In the genomic region with DNA sequence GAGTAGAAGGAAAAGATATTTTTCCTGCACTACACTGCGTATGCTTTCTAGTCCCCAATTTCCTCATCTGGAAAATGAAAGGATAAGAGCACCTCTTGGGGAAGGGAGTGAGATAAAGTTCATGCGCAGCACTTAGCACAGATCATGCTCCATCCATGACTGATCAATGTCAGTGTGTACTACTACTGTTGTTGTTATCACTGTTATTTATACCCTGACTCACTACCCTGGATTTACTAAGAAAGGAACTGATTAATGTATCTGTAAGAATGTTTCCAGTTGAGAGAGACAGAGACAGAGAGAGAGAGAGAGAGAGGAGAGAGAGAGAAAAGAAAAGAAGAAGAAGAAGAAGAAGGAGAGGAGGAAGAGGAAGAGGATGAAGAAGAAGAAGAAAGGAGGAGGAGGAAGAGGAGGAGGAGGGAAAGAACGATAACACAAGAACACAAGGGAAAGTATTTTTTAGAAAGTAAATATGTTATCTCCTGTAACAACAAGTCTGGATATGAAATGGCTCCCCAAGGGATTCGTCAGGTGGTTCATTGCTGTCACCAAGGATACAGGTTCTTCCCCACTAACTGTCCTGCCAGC, we compare ENCODE assay signal across 26 cellular contexts.
DNase-seq lines count a peak whose midpoint lies in the region; ATAC-seq, FAIRE-seq and TF ChIP-seq lines count a peak whose summit lies in the region.
"Had no signal": no experiment of that assay in that cellular context is flagged by ENCODE, and none has a peak within 500 bp of the region (broad histone marks: within the 10 kb centered on the region; RNA-seq: fewer than 3 reads in every experiment).

No MANE protein-coding gene starts in this region.

- H3K79me2 ChIP-seq in astrocyte (ENCODE audit: insufficient read depth, low read length): no peaks in the 10 kb centered on the region

- H2AFZ ChIP-seq in IMR-90 (replicated peaks; ENCODE audit: low read length, poor library complexity) (no peak overlapping the region), astrocyte (ENCODE audit: low read depth, low read length) (no peak overlapping the region)

- no peak overlapping the region for H3K4ac ChIP-seq in IMR-90 (ENCODE audit: low read depth, low read length)

- in situ Hi-C loops in IMR-90 (cut with MboI; ENCODE audit: low sequenced_read_pairs): no loop called here

- no peak overlapping the region for H3K4me2 ChIP-seq in IMR-90 (ENCODE audit: low read depth, low read length)
- no peak overlapping the region for H3K4me2 ChIP-seq in astrocyte (ENCODE audit: low read length)

- no peaks in the 10 kb centered on the region for H3K27me3 ChIP-seq in IMR-90 (ENCODE audit: control insufficient read depth, insufficient read depth, low read length)
- peaks cover 4% of the 10 kb centered on the region for H3K27me3 ChIP-seq in astrocyte (ENCODE audit: insufficient read depth, low read length)
- H3K27me3 ChIP-seq: brain microvascular endothelial cell, gastroesophageal sphincter, neutrophil, Peyer's patch, sigmoid colon, transverse colon had no signal

- no peak overlapping the region for H3K23ac ChIP-seq in IMR-90 (ENCODE audit: low read depth, low read length)

- H3K18ac ChIP-seq in IMR-90 (ENCODE audit: low read depth, low read length): no peak overlapping the region

- H3K27me3 Mint-ChIP-seq in natural killer cell treated with Interleukin-12 subunit alpha and Interleukin-12 subunit beta and Interleukin-15 and Interleukin-18, amount 100 ng/mL, for 72 hours: peaks cover 12 to 19% of the 10 kb centered on the region in 2 donors
- H3K27me3 Mint-ChIP-seq in natural killer cell (ENCODE audit: low read depth in 2 of 2): peaks cover 12% of the 10 kb centered on the region in 2 donors
- peaks cover 24% of the 10 kb centered on the region for H3K27me3 Mint-ChIP-seq in astrocyte (ENCODE audit: low read depth, unreplicated experiment)

- no peak overlapping the region for H3K56ac ChIP-seq in IMR-90 (ENCODE audit: extremely low read depth, insufficient read depth, low read length)

- no peak overlapping the region for H3K14ac ChIP-seq in IMR-90 (replicated peaks; ENCODE audit: low read depth, low read length)

- H3K27ac Mint-ChIP-seq in natural killer cell treated with Interleukin-12 subunit alpha and Interleukin-12 subunit beta and Interleukin-15 and Interleukin-18, amount 100 ng/mL, for 72 hours: peak overlapping the region in 1 of 2 donors; percentile 16
- H3K27ac Mint-ChIP-seq in natural killer cell (no peak overlapping the region), astrocyte (ENCODE audit: unreplicated experiment) (no peak overlapping the region)
- H3K27ac Mint-ChIP-seq: progenitor cell of endocrine pancreas had no signal

- no peak for TF ChIP-seq CTCF in natural killer cell (IDR thresholded peaks at IDR 0.05)
- no peak for TF ChIP-seq CTCF in IMR-90 (conservative IDR thresholded peaks at IDR 0.05; ENCODE audit: low read depth, low read length)
- TF ChIP-seq CTCF in astrocyte (IDR thresholded peaks at IDR 0.05; ENCODE audit: insufficient read depth, low read depth, low read length): no peak
- TF ChIP-seq CTCF in mucosa of descending colon (IDR thresholded peaks at IDR 0.05): no peak

- intact Hi-C loops in natural killer cell (cut with micrococcal nuclease): no loop called here
- intact Hi-C loops in IMR-90 (cut with micrococcal nuclease): no loop called here
- intact Hi-C loops in mucosa of descending colon (cut with DNase I, micrococcal nuclease): no loop called here

- H2AK5ac ChIP-seq in IMR-90 (ENCODE audit: low read depth, low read length): no peak overlapping the region

- H3K27ac ChIP-seq in IMR-90 (ENCODE audit: insufficient read depth, low read length) (no peak overlapping the region), astrocyte (ENCODE audit: low read depth, low read length) (no peak overlapping the region)
- H3K27ac ChIP-seq: brain microvascular endothelial cell, gastroesophageal sphincter, neutrophil, Peyer's patch, sigmoid colon, transverse colon had no signal

- CTCF ChIA-PET in IMR-90 (lab: Yijun Ruan, JAX): no interaction called here

- H3K4me3 ChIP-seq in IMR-90 (ENCODE audit: insufficient read depth, low read depth, low read length) (no peak overlapping the region), astrocyte (ENCODE audit: insufficient read depth, low read depth, low read length) (no peak overlapping the region), mucosa of descending colon (no peak overlapping the region)
- H3K4me3 ChIP-seq: gastroesophageal sphincter, Peyer's patch, sigmoid colon, transverse colon had no signal

- no peak overlapping the region for H2AK9ac ChIP-seq in IMR-90 (replicated peaks; ENCODE audit: low read depth, low read length, poor library complexity)

- H2BK5ac ChIP-seq in IMR-90 (ENCODE audit: low read depth, low read length, poor library complexity, severe bottlenecking): no peak overlapping the region

- no peak for TF ChIP-seq RAD21 in IMR-90 (IDR thresholded peaks at IDR 0.05; ENCODE audit: low read length)

- H3K9me3 Mint-ChIP-seq in natural killer cell treated with Interleukin-12 subunit alpha and Interleukin-12 subunit beta and Interleukin-15 and Interleukin-18, amount 100 ng/mL, for 72 hours: no peaks in the 10 kb centered on the region
- H3K9me3 Mint-ChIP-seq in natural killer cell (no peaks in the 10 kb centered on the region), astrocyte (ENCODE audit: unreplicated experiment) (peaks cover 9% of the 10 kb centered on the region)
- H3K9me3 Mint-ChIP-seq: activated T-cell treated with anti-CD3 and anti-CD28 coated beads, Interleukin-2, amount 50 U/mL, for 4 hours; H9 had no signal

- no peaks in the 10 kb centered on the region for H3K36me3 Mint-ChIP-seq in natural killer cell treated with Interleukin-12 subunit alpha and Interleukin-12 subunit beta and Interleukin-15 and Interleukin-18, amount 100 ng/mL, for 72 hours
- no peaks in the 10 kb centered on the region for H3K36me3 Mint-ChIP-seq in natural killer cell
- H3K36me3 Mint-ChIP-seq in astrocyte (ENCODE audit: low read depth, unreplicated experiment): no peaks in the 10 kb centered on the region

- BruUV-seq in IMR-90 (replicated peaks; lab: Mats Ljungman, UMichigan): no TSS peak

- H4K91ac ChIP-seq in IMR-90 (ENCODE audit: insufficient read depth, low read depth, low read length): no peak overlapping the region

- H4K5ac ChIP-seq in IMR-90 (ENCODE audit: low read depth, low read length): no peak overlapping the region

- H3K4me1 ChIP-seq in IMR-90 (ENCODE audit: control insufficient read depth, insufficient read depth, low read length) (no peaks in the 10 kb centered on the region), astrocyte (ENCODE audit: insufficient read depth, low read length) (peaks cover 4% of the 10 kb centered on the region), mucosa of descending colon (ENCODE audit: low read depth) (no peaks in the 10 kb centered on the region)
- H3K4me1 ChIP-seq: Caco-2, gastroesophageal sphincter, Peyer's patch, sigmoid colon, transverse colon had no signal

- no peak overlapping the region for H2BK15ac ChIP-seq in IMR-90 (ENCODE audit: low read depth, low read length)

- WGBS in IMR-90 (ENCODE audit: extremely low coverage in 2 of 2, insufficient read length in 1 of 2), 2 experiments: 83% methylated on average over 1 of the region's 4 CpGs; no CpG with 5 or more reads in 1 of the 2 experiments

- no peak overlapping the region for H2BK20ac ChIP-seq in IMR-90 (ENCODE audit: low read depth, low read length)

- peaks cover 4% of the 10 kb centered on the region for H3K9me1 ChIP-seq in IMR-90 (ENCODE audit: insufficient read depth, low read length)

- H3K4me1 Mint-ChIP-seq in natural killer cell treated with Interleukin-12 subunit alpha and Interleukin-12 subunit beta and Interleukin-15 and Interleukin-18, amount 100 ng/mL, for 72 hours (ENCODE audit: low read depth in 2 of 2): peaks cover 0 to 11% of the 10 kb centered on the region in 2 donors
- no peaks in the 10 kb centered on the region for H3K4me1 Mint-ChIP-seq in natural killer cell
- H3K4me1 Mint-ChIP-seq in astrocyte (ENCODE audit: low read depth, unreplicated experiment): peaks cover 2% of the 10 kb centered on the region

- DNase-seq in natural killer cell treated with Interleukin-12 subunit alpha and Interleukin-12 subunit beta and Interleukin-15 and Interleukin-18, amount 100 ng/mL, for 72 hours (ENCODE audit: low spot score): no peak
- DNase-seq in natural killer cell: no peak
- DNase-seq in IMR-90: peak; percentile 7
- no peak for DNase-seq in astrocyte (ENCODE audit: low read depth)
- no peak for DNase-seq in T-helper 2 cell
- no peak for DNase-seq in mucosa of descending colon
- DNase-seq: activated naive CD4-positive, alpha-beta T cell treated with Interleukin-2 at 50 U/mL for 16 hours; activated T-cell treated with anti-CD3 and anti-CD28 coated beads, Interleukin-2, amount 50 U/mL, for 4 hours; amniotic stem cell; brain microvascular endothelial cell; Caco-2; DMS53; H9; Karpas-422; NCI-H2029 treated with DMSO at 0.1 percent for 48 hours; NCI-H345; Peyer's patch; SHP77; sigmoid colon; stimulated activated CD4-positive, alpha-beta T cell treated with anti-CD3 and anti-CD28 coated beads, Interleukin-4, amount 100 ng/mL, for 24 hours; T-helper 9 cell; transverse colon had no signal

- no peak overlapping the region for H2BK120ac ChIP-seq in IMR-90 (ENCODE audit: low read depth, low read length)

- no peak for TF ChIP-seq POLR2A in IMR-90 (IDR thresholded peaks at IDR 0.05; ENCODE audit: low read depth, low read length)

- H4K20me1 ChIP-seq in IMR-90 (ENCODE audit: insufficient read depth, low read length): no peaks in the 10 kb centered on the region
- H4K20me1 ChIP-seq in astrocyte (ENCODE audit: insufficient read depth, low read length): no peaks in the 10 kb centered on the region

- H3K79me1 ChIP-seq in IMR-90 (ENCODE audit: low read depth in 1 of 2, low read length in 2 of 2): no peaks in the 10 kb centered on the region

- H3K9me3 ChIP-seq in IMR-90 (ENCODE audit: control insufficient read depth, insufficient read depth, low read length) (no peaks in the 10 kb centered on the region), astrocyte (ENCODE audit: insufficient read depth, low read depth, low read length) (no peaks in the 10 kb centered on the region), mucosa of descending colon (no peaks in the 10 kb centered on the region)
- H3K9me3 ChIP-seq: Caco-2, gastroesophageal sphincter, neutrophil, Peyer's patch, sigmoid colon, transverse colon had no signal

- H4K8ac ChIP-seq in IMR-90 (ENCODE audit: low read depth in 2 of 2, low read length in 2 of 2): no peak overlapping the region

- H3K9ac ChIP-seq in IMR-90 (ENCODE audit: low read depth, low read length) (no peak overlapping the region), astrocyte (ENCODE audit: low read length) (no peak overlapping the region)

- peak overlapping the region; percentile 28 for H3K4me3 Mint-ChIP-seq in natural killer cell treated with Interleukin-12 subunit alpha and Interleukin-12 subunit beta and Interleukin-15 and Interleukin-18, amount 100 ng/mL, for 72 hours
- H3K4me3 Mint-ChIP-seq in natural killer cell (no peak overlapping the region), astrocyte (ENCODE audit: unreplicated experiment) (no peak overlapping the region)
- H3K4me3 Mint-ChIP-seq: activated T-cell treated with anti-CD3 and anti-CD28 coated beads, Interleukin-2, amount 50 U/mL, for 4 hours; H9 had no signal

- H3K36me3 ChIP-seq in IMR-90 (ENCODE audit: control insufficient read depth, insufficient read depth, low read length) (no peaks in the 10 kb centered on the region), astrocyte (ENCODE audit: insufficient read depth, low read length) (no peaks in the 10 kb centered on the region), mucosa of descending colon (ENCODE audit: low read depth) (no peaks in the 10 kb centered on the region)
- H3K36me3 ChIP-seq: brain microvascular endothelial cell, gastroesophageal sphincter, neutrophil, Peyer's patch, sigmoid colon, transverse colon had no signal

- POLR2A ChIA-PET in IMR-90 (lab: Charles Lee; ENCODE audit: unreplicated experiment): no interaction called here

- dilution Hi-C loops in IMR-90 (cut with HindIII; ENCODE audit: low sequenced_read_pairs, unreplicated experiment): no loop called here

- FAIRE-seq in astrocyte (lab: Jason Lieb, UNC): peak; percentile 45

- no peak for ATAC-seq in natural killer cell treated with Interleukin-12 subunit alpha and Interleukin-12 subunit beta and Interleukin-15 and Interleukin-18, amount 100 ng/mL, for 72 hours
- ATAC-seq in natural killer cell (no peak), IMR-90 (ENCODE audit: low read depth) (no peak; the same call in 1 of the 2 replicates), mucosa of descending colon (no peak), esophagus mucosa (no peak)
- ATAC-seq: activated T-cell treated with anti-CD3 and anti-CD28 coated beads, Interleukin-2, amount 50 U/mL, for 4 hours; gastroesophageal sphincter had no signal
